Comparison of ENCODE assay signal across 1 cellular context in genomic region chr17:49788443-49789277, GRCh38.
TF ChIP-seq lines count a peak whose summit lies in the region.

Gene KAT7, plus strand, starts transcription at chr17:49788681. Its CDS starts 154 bp downstream, at chr17:49788835.

TF ChIP-seq in K562, 482 proteins besides CTCF, POLR2A, EP300 and RAD21 (continued from another document and continues in another):
- TF ChIP-seq SIN3B (IDR thresholded peaks at IDR 0.05; ENCODE audit: low read depth) (peak; percentile 40; the same call in 1 of the 2 replicates), PTTG1 (tag; IDR thresholded peaks at IDR 0.05; ENCODE audit: low read depth) (no peak), TCFL5 (CRISPR knock-in tag; conservative IDR thresholded peaks at IDR 0.05) (no peak), E2F3 (CRISPR knock-in tag; IDR thresholded peaks at IDR 0.05) (0 out of 2 replicates have a peak, but pooled peaks have one; percentile 82), PHF8 (IDR thresholded peaks at IDR 0.05; ENCODE audit: borderline replicate concordance, low read length) (peak; percentile 100), TAF7 (tag; IDR thresholded peaks at IDR 0.05) (peak; percentile 90), GTF2E2 (tag; IDR thresholded peaks at IDR 0.05) (peak; percentile 81; the same call in 1 of the 2 replicates), NFYB (IDR thresholded peaks at IDR 0.05; ENCODE audit: extremely low read depth, insufficient read length) (peak; percentile 98), CSDE1 (IDR thresholded peaks at IDR 0.05) (peak in 1 of 2 experiments; percentile 98; a peak in 3 of 4 replicates), ZNF316 (IDR thresholded peaks at IDR 0.05) (peak; percentile 48; the same call in 1 of the 2 replicates), POLR2AphosphoS5 (IDR thresholded peaks at IDR 0.05; ENCODE audit: control insufficient read depth, insufficient read depth, low read depth, low read length) (peak; percentile 84), POLR2B (IDR thresholded peaks at IDR 0.05; ENCODE audit: low read depth, partially characterized antibody) (peak; percentile 95), ZBTB11 (CRISPR knock-in tag; IDR thresholded peaks at IDR 0.05) (peak in 1 of 3 experiments; percentile 84; a peak in 2 of 6 replicates), ATF3 (IDR thresholded peaks at IDR 0.05) (no peak; the same call in 1 of the 2 replicates), ATF3 (CRISPR knock-in tag; conservative IDR thresholded peaks at IDR 0.05) (peak; percentile 76; the same call in 1 of the 2 replicates), ARNT (IDR thresholded peaks at IDR 0.05) (peak; percentile 37 to 100; a peak in 2 of 4 replicates), HNRNPUL1 (IDR thresholded peaks at IDR 0.05; ENCODE audit: low read length) (no peak), ELF4 (CRISPR knock-in tag; IDR thresholded peaks at IDR 0.05) (peak; percentile 75; the same call in 1 of the 2 replicates), CEBPG (CRISPR knock-in tag; IDR thresholded peaks at IDR 0.05) (no peak), CEBPG (tag; conservative IDR thresholded peaks at IDR 0.05 in 1 of 2, IDR thresholded peaks at IDR 0.05 in 1 of 2) (no peak), MBD1 (CRISPR knock-in tag; IDR thresholded peaks at IDR 0.05) (no peak), USF2 (CRISPR knock-in tag; IDR thresholded peaks at IDR 0.05) (peak; percentile 95), MAZ (CRISPR knock-in tag; conservative IDR thresholded peaks at IDR 0.05 in 1 of 2, IDR thresholded peaks at IDR 0.05 in 1 of 2) (peak in 1 of 2 experiments; percentile 60; a peak in 3 of 4 replicates), BACH1 (tag; IDR thresholded peaks at IDR 0.05) (peak; percentile 85; the same call in 1 of the 2 replicates), ZNF395 (CRISPR knock-in tag; IDR thresholded peaks at IDR 0.05) (peak; percentile 86; the same call in 1 of the 2 replicates), ZC3H4 (CRISPR knock-in tag; IDR thresholded peaks at IDR 0.05; ENCODE audit: borderline replicate concordance) (peak; percentile 67; the same call in 1 of the 2 replicates), ETV6 (IDR thresholded peaks at IDR 0.05; ENCODE audit: borderline replicate concordance in 1 of 2, low read depth in 2 of 2, low read length in 1 of 2) (no peak), ETV6 (CRISPR knock-in tag; IDR thresholded peaks at IDR 0.05; ENCODE audit: borderline replicate concordance) (peak; percentile 72), ZNF354B (CRISPR knock-in tag; IDR thresholded peaks at IDR 0.05) (no peak), BCL6 (CRISPR knock-in tag; IDR thresholded peaks at IDR 0.05) (peak; percentile 51; the same call in 1 of the 2 replicates), PHF20 (IDR thresholded peaks at IDR 0.05; ENCODE audit: partially characterized antibody) (peak; percentile 78), IRF1 (CRISPR knock-in tag; IDR thresholded peaks at IDR 0.05; ENCODE audit: borderline replicate concordance) (0 out of 2 replicates have a peak, but pooled peaks have one; percentile 48), NFIX (CRISPR knock-in tag; IDR thresholded peaks at IDR 0.05; ENCODE audit: low read depth) (no peak), RUNX1 (IDR thresholded peaks at IDR 0.05; ENCODE audit: low read depth) (no peak), RNF2 (IDR thresholded peaks at IDR 0.05) (no peak; the same call in 1 of the 2 replicates), ZNF311 (CRISPR knock-in tag; IDR thresholded peaks at IDR 0.05) (0 out of 2 replicates have a peak, but pooled peaks have one; percentile 13), CBFA2T2 (conservative IDR thresholded peaks at IDR 0.05) (peak; percentile 66), PRDM10 (IDR thresholded peaks at IDR 0.05; ENCODE audit: partially characterized antibody) (peak; percentile 93), POU5F1 (IDR thresholded peaks at IDR 0.05; ENCODE audit: borderline replicate concordance, low read depth, low read length, partially characterized antibody) (no peak), ZNF511 (CRISPR knock-in tag; IDR thresholded peaks at IDR 0.05) (peak; percentile 84; the same call in 1 of the 2 replicates), MYBL2 (IDR thresholded peaks at IDR 0.05; ENCODE audit: low read depth) (peak; percentile 91), MYBL2 (CRISPR knock-in tag; IDR thresholded peaks at IDR 0.05; ENCODE audit: borderline replicate concordance) (no peak), HNRNPL (IDR thresholded peaks at IDR 0.05; ENCODE audit: low read depth, low read length) (no peak), SMAD3 (CRISPR knock-in tag; conservative IDR thresholded peaks at IDR 0.05) (peak; percentile 72; the same call in 1 of the 2 replicates), EHMT2 (IDR thresholded peaks at IDR 0.05) (peak; percentile 70), ZFX (CRISPR knock-in tag; IDR thresholded peaks at IDR 0.05) (peak; percentile 98), RBBP5 (IDR thresholded peaks at IDR 0.05; ENCODE audit: borderline replicate concordance, insufficient read depth, low read length, poor library complexity, severe bottlenecking) (peak; percentile 83), RFX1 (IDR thresholded peaks at IDR 0.05) (no peak), ZNF3 (CRISPR knock-in tag; IDR thresholded peaks at IDR 0.05) (no peak), ETS1 (conservative IDR thresholded peaks at IDR 0.05; ENCODE audit: control insufficient read depth, low read depth, low read length) (peak; percentile 95), TRIM24 (IDR thresholded peaks at IDR 0.05) (0 out of 4 replicates have a peak, but pooled peaks of 1 of the 2 experiments have one; percentile 25), SMARCB1 (IDR thresholded peaks at IDR 0.05; ENCODE audit: insufficient read length, low read depth) (no peak), SAFB (IDR thresholded peaks at IDR 0.05; ENCODE audit: borderline replicate concordance, low read depth, low read length) (no peak)
